2 cellular contexts compared by ENCODE assay signal in the genomic region with DNA sequence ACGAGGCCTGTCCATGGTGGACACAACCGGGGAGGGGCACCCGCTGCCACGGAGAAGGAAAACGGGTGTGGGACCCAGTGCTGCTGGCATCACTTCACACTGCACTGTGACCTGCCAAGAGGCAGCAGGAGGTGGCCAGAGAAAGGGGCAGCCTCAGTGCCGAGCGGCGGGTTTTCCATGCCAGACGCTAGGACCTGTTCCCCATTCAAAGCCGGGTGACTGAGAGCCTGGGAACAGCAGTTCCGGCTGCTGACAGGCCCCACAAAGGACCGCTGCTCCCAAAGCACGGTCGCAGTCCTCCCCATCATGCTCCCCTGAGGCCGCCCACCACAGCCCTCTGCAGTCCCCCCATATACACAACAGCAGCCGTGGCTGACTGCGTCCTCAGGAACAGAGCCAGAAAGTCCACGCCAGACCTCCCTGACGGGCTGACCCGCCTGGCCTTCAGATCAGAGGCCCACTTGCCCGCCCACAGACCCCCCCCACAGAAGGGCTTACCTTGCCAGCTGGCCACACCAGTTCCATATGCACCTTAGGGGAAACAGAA.
TF ChIP-seq lines count a peak whose summit lies in the region.

No MANE protein-coding gene starts in this region.

TF ChIP-seq in SK-N-SH, 30 proteins besides CTCF, POLR2A, EP300 and RAD21:
- TF ChIP-seq FOSL2 (IDR thresholded peaks at IDR 0.05; ENCODE audit: borderline replicate concordance, low read depth) (no peak), TCF12 (IDR thresholded peaks at IDR 0.05) (no peak), POLR2AphosphoS5 (IDR thresholded peaks at IDR 0.05; ENCODE audit: low read depth, low read length) (no peak), SMC3 (IDR thresholded peaks at IDR 0.05; ENCODE audit: low read depth, low read length) (no peak), MXI1 (IDR thresholded peaks at IDR 0.05; ENCODE audit: low read depth, low read length) (no peak), SIN3A (IDR thresholded peaks at IDR 0.05; ENCODE audit: borderline replicate concordance, low read depth, low read length) (no peak), RXRA (IDR thresholded peaks at IDR 0.05; ENCODE audit: borderline replicate concordance, low read depth) (no peak), NFIC (IDR thresholded peaks at IDR 0.05; ENCODE audit: borderline replicate concordance) (no peak), GABPA (IDR thresholded peaks at IDR 0.05; ENCODE audit: low read depth) (no peak), CHD2 (IDR thresholded peaks at IDR 0.05; ENCODE audit: low read length, partially characterized antibody) (no peak)
- TF ChIP-seq, protein P1, sequence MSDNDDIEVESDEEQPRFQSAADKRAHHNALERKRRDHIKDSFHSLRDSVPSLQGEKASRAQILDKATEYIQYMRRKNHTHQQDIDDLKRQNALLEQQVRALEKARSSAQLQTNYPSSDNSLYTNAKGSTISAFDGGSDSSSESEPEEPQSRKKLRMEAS (IDR thresholded peaks at IDR 0.05; ENCODE audit: low read depth), result no peak
- TF ChIP-seq, protein P2, sequence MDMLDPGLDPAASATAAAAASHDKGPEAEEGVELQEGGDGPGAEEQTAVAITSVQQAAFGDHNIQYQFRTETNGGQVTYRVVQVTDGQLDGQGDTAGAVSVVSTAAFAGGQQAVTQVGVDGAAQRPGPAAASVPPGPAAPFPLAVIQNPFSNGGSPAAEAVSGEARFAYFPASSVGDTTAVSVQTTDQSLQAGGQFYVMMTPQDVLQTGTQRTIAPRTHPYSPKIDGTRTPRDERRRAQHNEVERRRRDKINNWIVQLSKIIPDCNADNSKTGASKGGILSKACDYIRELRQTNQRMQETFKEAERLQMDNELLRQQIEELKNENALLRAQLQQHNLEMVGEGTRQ (IDR thresholded peaks at IDR 0.05; ENCODE audit: borderline replicate concordance, low read depth, low read length), result no peak

TF ChIP-seq in SK-N-SH treated with all-trans-retinoic acid at 6 μM for 48 hours, 23 proteins besides CTCF, POLR2A, EP300 and RAD21:
- no peak for TF ChIP-seq TCF4 (CRISPR knock-in tag; IDR thresholded peaks at IDR 0.05; ENCODE audit: borderline replicate concordance)
- TF ChIP-seq, protein P3, sequence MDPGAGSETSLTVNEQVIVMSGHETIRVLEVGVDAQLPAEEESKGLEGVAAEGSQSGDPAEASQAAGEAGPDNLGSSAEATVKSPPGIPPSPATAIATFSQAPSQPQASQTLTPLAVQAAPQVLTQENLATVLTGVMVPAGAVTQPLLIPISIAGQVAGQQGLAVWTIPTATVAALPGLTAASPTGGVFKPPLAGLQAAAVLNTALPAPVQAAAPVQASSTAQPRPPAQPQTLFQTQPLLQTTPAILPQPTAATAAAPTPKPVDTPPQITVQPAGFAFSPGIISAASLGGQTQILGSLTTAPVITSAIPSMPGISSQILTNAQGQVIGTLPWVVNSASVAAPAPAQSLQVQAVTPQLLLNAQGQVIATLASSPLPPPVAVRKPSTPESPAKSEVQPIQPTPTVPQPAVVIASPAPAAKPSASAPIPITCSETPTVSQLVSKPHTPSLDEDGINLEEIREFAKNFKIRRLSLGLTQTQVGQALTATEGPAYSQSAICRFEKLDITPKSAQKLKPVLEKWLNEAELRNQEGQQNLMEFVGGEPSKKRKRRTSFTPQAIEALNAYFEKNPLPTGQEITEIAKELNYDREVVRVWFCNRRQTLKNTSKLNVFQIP (CRISPR knock-in tag; IDR thresholded peaks at IDR 0.05; ENCODE audit: borderline replicate concordance, low read depth), result no peak
- TF ChIP-seq, protein P4, sequence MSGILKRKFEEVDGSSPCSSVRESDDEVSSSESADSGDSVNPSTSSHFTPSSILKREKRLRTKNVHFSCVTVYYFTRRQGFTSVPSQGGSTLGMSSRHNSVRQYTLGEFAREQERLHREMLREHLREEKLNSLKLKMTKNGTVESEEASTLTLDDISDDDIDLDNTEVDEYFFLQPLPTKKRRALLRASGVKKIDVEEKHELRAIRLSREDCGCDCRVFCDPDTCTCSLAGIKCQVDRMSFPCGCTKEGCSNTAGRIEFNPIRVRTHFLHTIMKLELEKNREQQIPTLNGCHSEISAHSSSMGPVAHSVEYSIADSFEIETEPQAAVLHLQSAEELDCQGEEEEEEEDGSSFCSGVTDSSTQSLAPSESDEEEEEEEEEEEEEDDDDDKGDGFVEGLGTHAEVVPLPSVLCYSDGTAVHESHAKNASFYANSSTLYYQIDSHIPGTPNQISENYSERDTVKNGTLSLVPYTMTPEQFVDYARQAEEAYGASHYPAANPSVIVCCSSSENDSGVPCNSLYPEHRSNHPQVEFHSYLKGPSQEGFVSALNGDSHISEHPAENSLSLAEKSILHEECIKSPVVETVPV (CRISPR knock-in tag; IDR thresholded peaks at IDR 0.05), result no peak
- TF ChIP-seq ZFP30 (CRISPR knock-in tag; IDR thresholded peaks at IDR 0.05), result no peak
- no peak for TF ChIP-seq ZFP3 (CRISPR knock-in tag; IDR thresholded peaks at IDR 0.05)
- no peak for TF ChIP-seq ESRRG (CRISPR knock-in tag; IDR thresholded peaks at IDR 0.05)
- no peak for TF ChIP-seq OSR1 (CRISPR knock-in tag; IDR thresholded peaks at IDR 0.05)
- no peak for TF ChIP-seq BACH2 (CRISPR knock-in tag; IDR thresholded peaks at IDR 0.05; ENCODE audit: borderline replicate concordance)
- TF ChIP-seq SNAI2 (CRISPR knock-in tag; IDR thresholded peaks at IDR 0.05), result no peak
